In genomic region chr1:89955311-89955710, GRCh38 we compare ENCODE assay signal across 31 cellular contexts.
"Had no signal": no experiment of that assay in that cellular context is flagged by ENCODE, and none has a peak within 500 bp of the region (broad histone marks: within the 10 kb centered on the region; RNA-seq: fewer than 3 reads in every experiment).

No MANE protein-coding gene starts in this region.

- H3K36me3 ChIP-seq: ascending aorta, cardiac muscle cell, neutrophil, ovary, right lobe of liver, transverse colon, uterus, WERI-Rb-1 had no signal

- H3K27ac ChIP-seq: ascending aorta, cardiac muscle cell, coronary artery, neutrophil, ovary, right lobe of liver, testis, transverse colon, uterus, WERI-Rb-1 had no signal

- H3K9me3 ChIP-seq: ascending aorta, neutrophil, ovary, right lobe of liver, testis, transverse colon, uterus had no signal

- ATAC-seq: left colon; right lobe of liver; stimulated activated naive CD8-positive, alpha-beta T cell treated with anti-CD3 and anti-CD28 coated beads, Interleukin-15, Interleukin-2, amounts not matched to agents 100 U/mL and 50 U/mL, for 24 hours had no signal

- H3K27me3 ChIP-seq: ascending aorta, cardiac muscle cell, dorsolateral prefrontal cortex, neutrophil, ovary, right lobe of liver, testis, transverse colon, uterus had no signal

- H3K27me3 Mint-ChIP-seq: activated CD4-positive, alpha-beta memory T cell treated with anti-CD3 and anti-CD28 coated beads, Interleukin-2, amount 10 ng/mL, durations not matched to agents 7 days and 5 days; activated CD4-positive, alpha-beta T cell treated with anti-CD3 and anti-CD28 coated beads, Interleukin-2, amount 10 ng/mL, durations not matched to agents 7 days and 5 days; activated naive CD4-positive, alpha-beta T cell treated with anti-CD3 and anti-CD28 coated beads, Interleukin-2, amount 10 ng/mL, durations not matched to agents 7 days and 5 days; activated T-cell treated with anti-CD3 and anti-CD28 coated beads, Interleukin-2, amount 50 U/mL, for 24 hours; brain; progenitor cell of endocrine pancreas had no signal

- H3K9me3 Mint-ChIP-seq: activated CD4-positive, alpha-beta memory T cell treated with anti-CD3 and anti-CD28 coated beads, Interleukin-2, amount 10 ng/mL, durations not matched to agents 7 days and 5 days; activated T-cell treated with anti-CD3 and anti-CD28 coated beads, Interleukin-2, amount 50 U/mL, for 24 hours had no signal

- H3K36me3 Mint-ChIP-seq: brain had no signal

- H3K27ac Mint-ChIP-seq: activated CD4-positive, alpha-beta memory T cell treated with anti-CD3 and anti-CD28 coated beads, Interleukin-2, amount 10 ng/mL, durations not matched to agents 7 days and 5 days; activated CD4-positive, alpha-beta T cell treated with anti-CD3 and anti-CD28 coated beads, Interleukin-2, amount 10 ng/mL, durations not matched to agents 7 days and 5 days; activated naive CD4-positive, alpha-beta T cell treated with anti-CD3 and anti-CD28 coated beads, Interleukin-2, amount 10 ng/mL, durations not matched to agents 7 days and 5 days; activated naive CD8-positive, alpha-beta T cell treated with anti-CD3 and anti-CD28 coated beads, Interleukin-2, amount 10 ng/mL, durations not matched to agents 7 days and 5 days; activated T-cell treated with anti-CD3 and anti-CD28 coated beads, Interleukin-2, amount 50 U/mL, for 24 hours; brain; progenitor cell of endocrine pancreas had no signal

- DNase-seq: activated CD4-positive, alpha-beta memory T cell treated with anti-CD3 and anti-CD28 coated beads, Interleukin-2, amount 10 ng/mL, durations not matched to agents 7 days and 5 days; activated CD4-positive, alpha-beta T cell treated with anti-CD3 and anti-CD28 coated beads, Interleukin-2, amount 10 ng/mL, durations not matched to agents 7 days and 5 days; activated CD4-positive, CD25-positive, alpha-beta regulatory T cell treated with anti-CD3 and anti-CD28 coated beads, Interleukin-2, amount 50 U/mL, for 72 hours; activated CD8-positive, alpha-beta memory T cell treated with anti-CD3 and anti-CD28 coated beads, Interleukin-2, amount 50 U/mL, for 48 hours; activated gamma-delta T cell; activated naive CD4-positive, alpha-beta T cell treated with anti-CD3 and anti-CD28 coated beads, Interleukin-2, amount 10 ng/mL, durations not matched to agents 7 days and 5 days; activated naive CD8-positive, alpha-beta T cell treated with anti-CD3 and anti-CD28 coated beads, Interleukin-2, amount 10 ng/mL, durations not matched to agents 7 days and 5 days; activated T-cell treated with anti-CD3 and anti-CD28 coated beads, Interleukin-2, amount 50 U/mL, for 24 hours; cerebellar nuclear complex; dorsolateral prefrontal cortex; effector memory CD4-positive, alpha-beta T cell; hippocampal formation; left colon; mammary epithelial cell; ovary; right lobe of liver; stimulated activated CD4-positive, alpha-beta T cell treated with anti-CD3 and anti-CD28 coated beads, Interleukin-12 subunit alpha, Interleukin-12 subunit beta, amount 100 ng/mL, for 4 hours; stimulated activated CD4-positive, alpha-beta T cell treated with anti-CD3 and anti-CD28 coated beads, Interleukin-4, amount 100 ng/mL, for 1 hour; stimulated activated naive CD8-positive, alpha-beta T cell treated with anti-CD3 and anti-CD28 coated beads, Interleukin-15, Interleukin-2, amounts not matched to agents 100 U/mL and 50 U/mL, for 24 hours; T1000; testis; transverse colon; uterus; WERI-Rb-1 had no signal

- H3K4me3 Mint-ChIP-seq: activated CD4-positive, alpha-beta memory T cell treated with anti-CD3 and anti-CD28 coated beads, Interleukin-2, amount 10 ng/mL, durations not matched to agents 7 days and 5 days; activated CD4-positive, alpha-beta T cell treated with anti-CD3 and anti-CD28 coated beads, Interleukin-2, amount 10 ng/mL, durations not matched to agents 7 days and 5 days; activated naive CD4-positive, alpha-beta T cell treated with anti-CD3 and anti-CD28 coated beads, Interleukin-2, amount 10 ng/mL, durations not matched to agents 7 days and 5 days; activated naive CD8-positive, alpha-beta T cell treated with anti-CD3 and anti-CD28 coated beads, Interleukin-2, amount 10 ng/mL, durations not matched to agents 7 days and 5 days; activated T-cell treated with anti-CD3 and anti-CD28 coated beads, Interleukin-2, amount 50 U/mL, for 24 hours; brain; nephron had no signal

- H3K4me1 ChIP-seq: ascending aorta, testis, uterus had no signal

- H3K4me3 ChIP-seq: ascending aorta, cardiac muscle cell, coronary artery, dorsolateral prefrontal cortex, ovary, right lobe of liver, testis, transverse colon, uterus had no signal
